Comparison of ENCODE assay signal across 17 cellular contexts in genomic region chr4:20512053-20512810, GRCh38.
DNase-seq lines count a peak whose midpoint lies in the region; ATAC-seq and TF ChIP-seq lines count a peak whose summit lies in the region.
"Had no signal": no experiment of that assay in that cellular context is flagged by ENCODE, and none has a peak within 500 bp of the region (broad histone marks: within the 10 kb centered on the region; RNA-seq: fewer than 3 reads in every experiment).

No MANE protein-coding gene starts in this region.

- TF ChIP-seq CTCF in coronary artery (IDR thresholded peaks at IDR 0.05): no peak

- no peaks in the 10 kb centered on the region for H3K9me3 ChIP-seq in naive thymus-derived CD4-positive, alpha-beta T cell (ENCODE audit: control insufficient read depth in 2 of 3, low read length in 3 of 3)
- H3K9me3 ChIP-seq: stomach had no signal

- POLR2A ChIA-PET in naive thymus-derived CD4-positive, alpha-beta T cell (lab: Charles Lee): no interaction called here
- POLR2A ChIA-PET in activated CD4-positive, alpha-beta T cell treated with anti-CD3 and anti-CD28 coated beads, Interleukin-2, amount 10 ng/mL, durations not matched to agents 7 days and 5 days (lab: Charles Lee): no interaction called here

- no peaks in the 10 kb centered on the region for H3K36me3 Mint-ChIP-seq in naive thymus-derived CD4-positive, alpha-beta T cell
- H3K36me3 Mint-ChIP-seq in activated CD4-positive, alpha-beta T cell treated with anti-CD3 and anti-CD28 coated beads, Interleukin-2, amount 10 ng/mL, durations not matched to agents 7 days and 5 days (ENCODE audit: low read depth): no peaks in the 10 kb centered on the region
- H3K36me3 Mint-ChIP-seq: CD4-positive, CD25-positive, alpha-beta regulatory T cell; memory B cell had no signal

- intact Hi-C loops in naive thymus-derived CD4-positive, alpha-beta T cell (cut with micrococcal nuclease): no loop called here

- ATAC-seq in GM21717 (IDR thresholded peaks at IDR 0.05; ENCODE audit: unreplicated experiment): no peak
- no peak for ATAC-seq in naive thymus-derived CD4-positive, alpha-beta T cell

- H3K9me3 Mint-ChIP-seq in naive thymus-derived CD4-positive, alpha-beta T cell: peaks cover 0 to 4% (median 0%) of the 10 kb centered on the region in 11 donors
- no peaks in the 10 kb centered on the region for H3K9me3 Mint-ChIP-seq in activated CD4-positive, alpha-beta T cell treated with anti-CD3 and anti-CD28 coated beads, Interleukin-2, amount 10 ng/mL, durations not matched to agents 7 days and 5 days
- H3K9me3 Mint-ChIP-seq: dendritic cell treated with granulocyte-macrophage colony-stimulating factor and Interleukin-4, amounts not matched to agents 40 ng/mL and 50 ng/mL, for 4 days; memory B cell; neural crest cell had no signal

- no peak overlapping the region for H3K27ac Mint-ChIP-seq in naive thymus-derived CD4-positive, alpha-beta T cell
- no peak overlapping the region for H3K27ac Mint-ChIP-seq in activated CD4-positive, alpha-beta T cell treated with anti-CD3 and anti-CD28 coated beads, Interleukin-2, amount 10 ng/mL, durations not matched to agents 7 days and 5 days
- H3K27ac Mint-ChIP-seq: CD4-positive, CD25-positive, alpha-beta regulatory T cell; dendritic cell treated with granulocyte-macrophage colony-stimulating factor and Interleukin-4, amounts not matched to agents 40 ng/mL and 50 ng/mL, for 4 days; memory B cell had no signal

- no peaks in the 10 kb centered on the region for H3K27me3 ChIP-seq in ACC112 (ENCODE audit: insufficient read depth, low read length)
- no peaks in the 10 kb centered on the region for H3K27me3 ChIP-seq in naive thymus-derived CD4-positive, alpha-beta T cell (ENCODE audit: control insufficient read depth in 2 of 2, insufficient read depth in 2 of 2, low read length in 2 of 2)
- H3K27me3 ChIP-seq: stomach had no signal

- peak overlapping the region; percentile 32 for H2AFZ ChIP-seq in ACC112 (ENCODE audit: low read length, unreplicated experiment)

- H3K27ac ChIP-seq in ACC112 (ENCODE audit: low read depth, low read length) (peak overlapping the region; percentile 21; the same call in 1 of the 2 replicates), coronary artery (peak overlapping the region; percentile 14 to 71)
- H3K27ac ChIP-seq in naive thymus-derived CD4-positive, alpha-beta T cell (ENCODE audit: low read depth, low read length): no peak overlapping the region
- H3K27ac ChIP-seq: stomach had no signal

- no peaks in the 10 kb centered on the region for H3K79me2 ChIP-seq in ACC112 (ENCODE audit: control insufficient read depth, insufficient read depth, low read length, unreplicated experiment)

- peaks cover 0 to 3% (median 0%) of the 10 kb centered on the region in 5 donors for H3K27me3 Mint-ChIP-seq in naive thymus-derived CD4-positive, alpha-beta T cell
- H3K27me3 Mint-ChIP-seq in activated CD4-positive, alpha-beta T cell treated with anti-CD3 and anti-CD28 coated beads, Interleukin-2, amount 10 ng/mL, durations not matched to agents 7 days and 5 days: no peaks in the 10 kb centered on the region
- H3K27me3 Mint-ChIP-seq: CD4-positive, CD25-positive, alpha-beta regulatory T cell; dendritic cell treated with granulocyte-macrophage colony-stimulating factor and Interleukin-4, amounts not matched to agents 40 ng/mL and 50 ng/mL, for 4 days; memory B cell had no signal

- CTCF ChIA-PET in naive thymus-derived CD4-positive, alpha-beta T cell (lab: Charles Lee): no interaction called here
- CTCF ChIA-PET in activated CD4-positive, alpha-beta T cell treated with anti-CD3 and anti-CD28 coated beads, Interleukin-2, amount 10 ng/mL, durations not matched to agents 7 days and 5 days (lab: Charles Lee): interaction anchor here (0.8 kb wide), 1 partner anchor 40 kb away, joined by 3 read pairs; no protein-coding TSS in a partner anchor

- peaks cover 10% of the 10 kb centered on the region for H3K4me1 ChIP-seq in ACC112 (ENCODE audit: control insufficient read depth, insufficient read depth, low read length, unreplicated experiment)
- H3K4me1 ChIP-seq in naive thymus-derived CD4-positive, alpha-beta T cell (ENCODE audit: control insufficient read depth in 2 of 2, insufficient read depth in 2 of 2, low read length in 2 of 2): no peaks in the 10 kb centered on the region

- H3K4me3 ChIP-seq in ACC112 (ENCODE audit: low read depth, low read length): no peak overlapping the region
- H3K4me3 ChIP-seq in coronary artery: peak overlapping the region; percentile 56
- no peak overlapping the region for H3K4me3 ChIP-seq in naive thymus-derived CD4-positive, alpha-beta T cell (ENCODE audit: low read length)
- H3K4me3 ChIP-seq: stomach had no signal

- H3K4me1 Mint-ChIP-seq in naive thymus-derived CD4-positive, alpha-beta T cell: no peaks in the 10 kb centered on the region
- no peaks in the 10 kb centered on the region for H3K4me1 Mint-ChIP-seq in activated CD4-positive, alpha-beta T cell treated with anti-CD3 and anti-CD28 coated beads, Interleukin-2, amount 10 ng/mL, durations not matched to agents 7 days and 5 days
- H3K4me1 Mint-ChIP-seq: CD4-positive, CD25-positive, alpha-beta regulatory T cell; memory B cell; neural crest cell had no signal

- H3K36me3 ChIP-seq in ACC112 (ENCODE audit: insufficient read depth, low read length): no peaks in the 10 kb centered on the region
- no peaks in the 10 kb centered on the region for H3K36me3 ChIP-seq in naive thymus-derived CD4-positive, alpha-beta T cell (ENCODE audit: control insufficient read depth in 2 of 3, insufficient read depth in 3 of 3, low read length in 3 of 3)
- H3K36me3 ChIP-seq: stomach had no signal

- H3K4me3 Mint-ChIP-seq in naive thymus-derived CD4-positive, alpha-beta T cell: no peak overlapping the region
- H3K4me3 Mint-ChIP-seq in activated CD4-positive, alpha-beta T cell treated with anti-CD3 and anti-CD28 coated beads, Interleukin-2, amount 10 ng/mL, durations not matched to agents 7 days and 5 days: no peak overlapping the region
- H3K4me3 Mint-ChIP-seq: CD4-positive, CD25-positive, alpha-beta regulatory T cell; dendritic cell treated with granulocyte-macrophage colony-stimulating factor and Interleukin-4, amounts not matched to agents 40 ng/mL and 50 ng/mL, for 4 days; memory B cell; neural crest cell had no signal

- DNase-seq in NCI-H128 (lab: John Stamatoyannopoulos, UW; ENCODE audit: unreplicated experiment) (peak; percentile 16), NCI-H69 (lab: John Stamatoyannopoulos, UW) (peak; percentile 81), coronary artery (ENCODE audit: low spot score) (no peak), inferior parietal cortex (ENCODE audit: extremely low spot score) (no peak)
- no peak for DNase-seq in naive thymus-derived CD4-positive, alpha-beta T cell
- no peak for DNase-seq in activated CD4-positive, alpha-beta T cell treated with anti-CD3 and anti-CD28 coated beads, Interleukin-2, amount 10 ng/mL, durations not matched to agents 7 days and 5 days
- DNase-seq: activated CD4-positive, alpha-beta T cell treated with anti-CD3 and anti-CD28 coated beads for 4 hours; activated naive CD4-positive, alpha-beta T cell; CD4-positive, CD25-positive, alpha-beta regulatory T cell; erythroblast; NCI-H1436; stomach had no signal

Comparison
In these comparisons a context has a peak if more than half of its experiments do, and no peak if none do; other contexts are left out.
1. DNase-seq: peak in NCI-H128 (single experiment) and NCI-H69 (single experiment); none in coronary artery (single experiment), naive thymus-derived CD4-positive, alpha-beta T cell (0 of 9), activated CD4-positive, alpha-beta T cell treated with anti-CD3 and anti-CD28 coated beads, Interleukin-2, amount 10 ng/mL, durations not matched to agents 7 days and 5 days (single experiment) and inferior parietal cortex (single experiment).